Comparison of ENCODE assay signal across 21 cellular contexts in the genomic region with DNA sequence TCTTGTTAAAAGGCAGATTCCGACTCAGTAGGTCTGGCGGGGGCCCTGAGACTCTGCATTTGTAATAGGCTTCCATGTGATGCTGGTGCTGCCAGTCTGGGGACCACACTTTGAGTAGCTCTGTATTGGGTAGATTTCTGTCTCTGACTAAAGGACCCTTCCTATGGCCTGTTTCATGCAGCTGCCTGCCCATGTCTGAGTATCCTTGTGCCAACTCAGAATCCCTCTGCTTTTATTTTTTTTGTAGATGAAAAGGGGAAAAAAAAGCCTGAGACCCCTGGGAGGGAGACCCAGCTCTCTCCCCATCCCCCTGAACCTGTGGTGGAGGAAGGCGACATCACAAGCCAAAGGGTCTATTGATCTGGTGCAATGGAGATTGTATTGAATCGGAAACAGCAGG.
"Had no signal": no experiment of that assay in that cellular context is flagged by ENCODE, and none has a peak within 500 bp of the region (broad histone marks: within the 10 kb centered on the region; RNA-seq: fewer than 3 reads in every experiment).

No MANE protein-coding gene starts in this region.

- H3K27me3 ChIP-seq: colonic mucosa, dorsolateral prefrontal cortex, esophagus squamous epithelium, gastrocnemius medialis, stomach, suprapubic skin, tibial nerve had no signal

- H3K36me3 Mint-ChIP-seq: activated naive CD8-positive, alpha-beta T cell; naive thymus-derived CD4-positive, alpha-beta T cell; stimulated activated memory B cell treated with anti-CD40 and anti-IgM and Interleukin-4, amounts not matched to agents 10 μg/mL and 1 μg/mL and 100 μg/mL, for 72 hours; WTC11 had no signal

- H3K4me3 ChIP-seq: colonic mucosa, dorsolateral prefrontal cortex, esophagus squamous epithelium, gastrocnemius medialis, lung, stomach, suprapubic skin, tibial nerve had no signal

- H3K27ac Mint-ChIP-seq: activated naive CD8-positive, alpha-beta T cell; activated T-cell treated with anti-CD3 and anti-CD28 coated beads, Interleukin-2, amount 50 U/mL, for 24 hours; activated T-helper 17 cell treated with anti-CD3 and anti-CD28 coated beads, Interleukin-2, amount 50 U/mL, for 72 hours; effector memory CD8-positive, alpha-beta T cell; naive thymus-derived CD4-positive, alpha-beta T cell; stimulated activated memory B cell treated with anti-CD40 and anti-IgM and Interleukin-4, amounts not matched to agents 10 μg/mL and 1 μg/mL and 100 μg/mL, for 72 hours; WTC11 had no signal

- ATAC-seq: activated T-helper 17 cell treated with anti-CD3 and anti-CD28 coated beads, Interleukin-2, amount 50 U/mL, for 72 hours; effector memory CD8-positive, alpha-beta T cell; left colon; naive thymus-derived CD4-positive, alpha-beta T cell; WTC11 had no signal

- H3K36me3 ChIP-seq: colonic mucosa, esophagus squamous epithelium, gastrocnemius medialis, stomach, suprapubic skin, tibial nerve had no signal

- H3K27me3 Mint-ChIP-seq: activated T-helper 17 cell treated with anti-CD3 and anti-CD28 coated beads, Interleukin-2, amount 50 U/mL, for 72 hours had no signal

- H3K9me3 ChIP-seq: colonic mucosa, esophagus squamous epithelium, gastrocnemius medialis, stomach, suprapubic skin, tibial nerve had no signal

- H3K9me3 Mint-ChIP-seq: activated T-cell treated with anti-CD3 and anti-CD28 coated beads, Interleukin-2, amount 50 U/mL, for 24 hours; activated T-helper 17 cell treated with anti-CD3 and anti-CD28 coated beads, Interleukin-2, amount 50 U/mL, for 72 hours; effector memory CD8-positive, alpha-beta T cell; naive thymus-derived CD4-positive, alpha-beta T cell; WTC11 had no signal

- H3K4me1 ChIP-seq: colonic mucosa had no signal

- DNase-seq: activated CD8-positive, alpha-beta memory T cell treated with anti-CD3 and anti-CD28 coated beads, Interleukin-2, amount 50 U/mL, for 4 hours; activated T-cell treated with anti-CD3 and anti-CD28 coated beads, Interleukin-2, amount 50 U/mL, for 24 hours; colonic mucosa; dorsolateral prefrontal cortex; effector memory CD8-positive, alpha-beta T cell; esophagus squamous epithelium; head of caudate nucleus; left colon; naive thymus-derived CD4-positive, alpha-beta T cell; small intestine; stimulated activated CD4-positive, alpha-beta T cell treated with anti-CD3 and anti-CD28 coated beads, Interleukin-15, amount 100 ng/mL, for 24 hours; stomach; T-helper 9 cell had no signal

- H3K4me3 Mint-ChIP-seq: activated naive CD8-positive, alpha-beta T cell; activated T-cell treated with anti-CD3 and anti-CD28 coated beads, Interleukin-2, amount 50 U/mL, for 24 hours; activated T-helper 17 cell treated with anti-CD3 and anti-CD28 coated beads, Interleukin-2, amount 50 U/mL, for 72 hours; effector memory CD8-positive, alpha-beta T cell; naive thymus-derived CD4-positive, alpha-beta T cell; stimulated activated memory B cell treated with anti-CD40 and anti-IgM and Interleukin-4, amounts not matched to agents 10 μg/mL and 1 μg/mL and 100 μg/mL, for 72 hours; WTC11 had no signal

- H3K27ac ChIP-seq: colonic mucosa, dorsolateral prefrontal cortex, stomach, suprapubic skin had no signal

- H3K4me1 Mint-ChIP-seq: activated T-helper 17 cell treated with anti-CD3 and anti-CD28 coated beads, Interleukin-2, amount 50 U/mL, for 72 hours; naive thymus-derived CD4-positive, alpha-beta T cell; stimulated activated memory B cell treated with anti-CD40 and anti-IgM and Interleukin-4, amounts not matched to agents 10 μg/mL and 1 μg/mL and 100 μg/mL, for 72 hours; WTC11 had no signal
